Comparison of ENCODE assay signal across 11 cellular contexts in the genomic region with DNA sequence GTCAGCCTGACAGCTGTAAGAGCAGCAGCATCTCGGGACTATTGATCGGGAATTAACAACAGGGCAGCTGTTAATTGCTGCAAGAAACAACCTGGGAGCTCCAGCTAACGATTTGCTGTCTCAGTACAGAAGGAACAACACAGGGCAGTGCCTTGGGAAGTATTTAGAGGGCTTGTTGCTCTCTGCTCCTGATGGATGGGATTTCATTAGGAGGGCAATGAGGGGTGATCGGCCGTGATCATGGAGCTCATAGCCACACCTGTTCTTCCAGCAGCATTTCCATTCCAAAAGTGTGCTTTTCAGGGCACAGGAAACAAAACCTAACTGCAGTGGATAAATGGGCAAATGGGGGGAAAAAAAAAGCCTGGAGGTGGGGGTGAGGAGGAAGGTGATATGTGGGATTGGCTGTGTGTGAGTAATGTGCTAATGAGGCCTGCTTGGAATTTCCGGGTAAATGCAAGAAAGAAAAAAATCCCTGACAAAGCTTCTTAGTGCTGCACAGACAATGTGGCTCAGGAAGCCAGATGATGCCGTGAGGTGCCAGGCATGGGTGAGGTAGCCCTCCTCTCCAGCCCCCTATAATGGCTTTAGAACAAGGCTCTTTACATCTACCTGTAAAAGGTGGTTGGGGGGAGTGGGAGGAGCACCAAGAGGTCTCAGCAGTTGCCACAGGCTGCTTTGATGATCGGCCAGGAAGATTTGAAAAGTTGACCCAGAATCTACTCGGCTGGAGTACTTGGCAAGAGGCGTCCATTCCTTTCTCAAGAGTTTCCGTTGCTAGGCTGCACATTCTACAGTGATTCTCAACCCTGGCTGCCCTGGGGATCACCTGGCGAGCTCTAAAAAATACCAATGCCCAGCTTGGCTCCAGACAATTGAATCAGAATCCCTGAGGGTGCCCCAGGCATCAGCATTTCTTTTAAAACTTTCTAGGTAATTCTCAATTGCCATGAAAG.
DNase-seq lines count a peak whose midpoint lies in the region; ATAC-seq and TF ChIP-seq lines count a peak whose summit lies in the region.
"Had no signal": no experiment of that assay in that cellular context is flagged by ENCODE, and none has a peak within 500 bp of the region (broad histone marks: within the 10 kb centered on the region; RNA-seq: fewer than 3 reads in every experiment).

No MANE protein-coding gene starts in this region.

- POLR2A ChIA-PET in A673 (lab: Charles Lee; ENCODE audit: low non-redundant PET) (interaction anchor here (0.6 kb wide), 1 partner anchor 134 kb away, joined by 4 read pairs; no protein-coding TSS in a partner anchor), IMR-90 (lab: Charles Lee; ENCODE audit: unreplicated experiment) (interaction anchor here (0.6 to 0.7 kb wide), 2 partner anchors 31 to 1360 kb away, joined by 3 to 9 read pairs; no protein-coding TSS in a partner anchor)

- TF ChIP-seq POLR2A in IMR-90 (IDR thresholded peaks at IDR 0.05; ENCODE audit: low read depth, low read length): no peak
- TF ChIP-seq POLR2A in ovary (IDR thresholded peaks at IDR 0.05): no peak

- H3K9me3 ChIP-seq in A673 (ENCODE audit: low read depth, low read length, poor library complexity, severe bottlenecking) (no peaks in the 10 kb centered on the region), IMR-90 (ENCODE audit: control insufficient read depth, insufficient read depth, low read length) (no peaks in the 10 kb centered on the region), mesenchymal stem cell (ENCODE audit: control insufficient read depth, low read length) (no peaks in the 10 kb centered on the region), ovary (no peaks in the 10 kb centered on the region)
- H3K9me3 ChIP-seq: BLaER1 treated with 17β-estradiol and CSF1 and Interleukin-3, amounts not matched to agents 10 nM and 100 nM had no signal

- intact Hi-C loops in A673 (cut with micrococcal nuclease; ENCODE audit: unreplicated experiment): no loop called here
- intact Hi-C loops in IMR-90 (cut with micrococcal nuclease): no loop called here
- intact Hi-C loops in ovary (cut with DNase I): no loop called here

- no peak for TF ChIP-seq RAD21 in IMR-90 (IDR thresholded peaks at IDR 0.05; ENCODE audit: low read length)

- H3K27ac ChIP-seq in A673 (ENCODE audit: low read depth, low read length, poor library complexity, severe bottlenecking): no peak overlapping the region
- no peak overlapping the region for H3K27ac ChIP-seq in IMR-90 (ENCODE audit: insufficient read depth, low read length)
- no peak overlapping the region for H3K27ac ChIP-seq in mesenchymal stem cell (ENCODE audit: low read length, poor library complexity, severe bottlenecking)
- no peak overlapping the region for H3K27ac ChIP-seq in ovary

- H4K91ac ChIP-seq in IMR-90 (ENCODE audit: insufficient read depth, low read depth, low read length) (peak overlapping the region; percentile 63; the same call in 1 of the 2 replicates), mesenchymal stem cell (ENCODE audit: low read length) (peak overlapping the region; percentile 40)

- CTCF ChIA-PET in A673 (lab: Charles Lee) (no interaction called here), IMR-90 (lab: Yijun Ruan, JAX) (no interaction called here)

- dilution Hi-C loops in IMR-90 (cut with HindIII; ENCODE audit: low sequenced_read_pairs, unreplicated experiment): no loop called here

- ATAC-seq in IMR-90 (ENCODE audit: low read depth) (peak; percentile 54; the same call in 1 of the 2 replicates), GM21528 (IDR thresholded peaks at IDR 0.05; ENCODE audit: low FRiP score, unreplicated experiment) (no peak)
- no peak for ATAC-seq in effector memory CD8-positive, alpha-beta T cell (replicated peaks)

- H3K9ac ChIP-seq in IMR-90 (ENCODE audit: low read depth, low read length): no peak overlapping the region
- H3K9ac ChIP-seq in mesenchymal stem cell (ENCODE audit: low read length): peak overlapping the region; percentile 7

- H2BK15ac ChIP-seq in IMR-90 (ENCODE audit: low read depth, low read length) (peak overlapping the region; percentile 53; the same call in 1 of the 3 replicates), mesenchymal stem cell (ENCODE audit: low read depth, poor library complexity, severe bottlenecking) (peak overlapping the region; percentile 45)

- no peaks in the 10 kb centered on the region for H3K9me3 Mint-ChIP-seq in effector memory CD8-positive, alpha-beta T cell
- H3K9me3 Mint-ChIP-seq: central memory CD8-positive, alpha-beta T cell had no signal

- peak overlapping the region in 1 of 2 experiments; percentile 37 for H2BK12ac ChIP-seq in mesenchymal stem cell (ENCODE audit: low read length in 2 of 2)

- peak overlapping the region; percentile 21 to 62 for H3K27ac Mint-ChIP-seq in effector memory CD8-positive, alpha-beta T cell

- H3K4me1 Mint-ChIP-seq in effector memory CD8-positive, alpha-beta T cell (ENCODE audit: low read depth in 2 of 2): no peaks in the 10 kb centered on the region
- H3K4me1 Mint-ChIP-seq: central memory CD8-positive, alpha-beta T cell had no signal

- H2AFZ ChIP-seq in IMR-90 (replicated peaks; ENCODE audit: low read length, poor library complexity) (peak overlapping the region; percentile 35), mesenchymal stem cell (ENCODE audit: low read depth, low read length) (no peak overlapping the region)

- peak overlapping the region in 1 of 2 experiments; percentile 29; a peak in 1 of 4 replicates for H4K8ac ChIP-seq in IMR-90 (ENCODE audit: low read depth in 2 of 2, low read length in 2 of 2)
- peak overlapping the region; percentile 65 for H4K8ac ChIP-seq in mesenchymal stem cell (ENCODE audit: low read length)

- H4K5ac ChIP-seq in IMR-90 (ENCODE audit: low read depth, low read length): peak overlapping the region; percentile 30; the same call in 1 of the 2 replicates

- H3K4me3 ChIP-seq in A673 (ENCODE audit: low read depth, low read length, poor library complexity, severe bottlenecking): no peak overlapping the region
- H3K4me3 ChIP-seq in IMR-90 (ENCODE audit: insufficient read depth, low read depth, low read length): no peak overlapping the region
- H3K4me3 ChIP-seq in mesenchymal stem cell (ENCODE audit: insufficient read depth in 1 of 2, low read depth in 1 of 2, low read length in 2 of 2): no peak overlapping the region
- no peak overlapping the region for H3K4me3 ChIP-seq in ovary
- H3K4me3 ChIP-seq: BLaER1 treated with 17β-estradiol and CSF1 and Interleukin-3, amounts not matched to agents 10 nM and 100 nM had no signal

- H2AK5ac ChIP-seq in IMR-90 (ENCODE audit: low read depth, low read length) (peak overlapping the region; percentile 23; the same call in 1 of the 2 replicates), mesenchymal stem cell (ENCODE audit: low read length, severe bottlenecking) (no peak overlapping the region)

- H3K14ac ChIP-seq in IMR-90 (replicated peaks; ENCODE audit: low read depth, low read length) (peak overlapping the region; percentile 31; the same call in 1 of the 2 replicates), mesenchymal stem cell (ENCODE audit: low read length in 2 of 2) (no peak overlapping the region)

- H3K4ac ChIP-seq in IMR-90 (ENCODE audit: low read depth, low read length) (peak overlapping the region; percentile 62), mesenchymal stem cell (ENCODE audit: low read depth in 1 of 2, low read length in 2 of 2) (peak overlapping the region in 1 of 2 experiments; percentile 49)

- H2BK120ac ChIP-seq in IMR-90 (ENCODE audit: low read depth, low read length) (peak overlapping the region; percentile 60), mesenchymal stem cell (ENCODE audit: low read depth, low read length) (no peak overlapping the region)

- BruUV-seq in A673 (replicated peaks; lab: Mats Ljungman, UMichigan) (no TSS peak), IMR-90 (replicated peaks; lab: Mats Ljungman, UMichigan) (no TSS peak)

- H3K36me3 ChIP-seq in A673 (ENCODE audit: insufficient read depth, low read length, poor library complexity, severe bottlenecking): no peaks in the 10 kb centered on the region
- H3K36me3 ChIP-seq in IMR-90 (ENCODE audit: control insufficient read depth, insufficient read depth, low read length): no peaks in the 10 kb centered on the region
- H3K36me3 ChIP-seq in mesenchymal stem cell (ENCODE audit: control insufficient read depth in 1 of 2, insufficient read depth in 2 of 2, low read depth in 1 of 2, low read length in 2 of 2): no peaks in the 10 kb centered on the region
- H3K36me3 ChIP-seq in ovary: no peaks in the 10 kb centered on the region
- H3K36me3 ChIP-seq: BLaER1 treated with 17β-estradiol and CSF1 and Interleukin-3, amounts not matched to agents 10 nM and 100 nM had no signal

- TF ChIP-seq CTCF in A673 (conservative IDR thresholded peaks at IDR 0.05; ENCODE audit: low read depth, low read length): no peak
- TF ChIP-seq CTCF in IMR-90 (conservative IDR thresholded peaks at IDR 0.05; ENCODE audit: low read depth, low read length): no peak
- TF ChIP-seq CTCF in ovary (IDR thresholded peaks at IDR 0.05): no peak

- H3K23ac ChIP-seq in IMR-90 (ENCODE audit: low read depth, low read length) (no peak overlapping the region), mesenchymal stem cell (ENCODE audit: low read length in 2 of 2) (no peak overlapping the region)

- H3K4me1 ChIP-seq in A673 (ENCODE audit: insufficient read depth, low read length, poor library complexity, severe bottlenecking) (no peaks in the 10 kb centered on the region), IMR-90 (ENCODE audit: control insufficient read depth, insufficient read depth, low read length) (peaks cover 6% of the 10 kb centered on the region; the same call in 1 of the 2 replicates), mesenchymal stem cell (ENCODE audit: control insufficient read depth, insufficient read depth, low read depth, low read length) (peaks cover 2% of the 10 kb centered on the region), ovary (ENCODE audit: insufficient read depth) (peaks cover 1% of the 10 kb centered on the region)

- H3K27me3 ChIP-seq in A673 (replicated peaks; ENCODE audit: insufficient read depth, low read depth, low read length, poor library complexity): no peaks in the 10 kb centered on the region
- H3K27me3 ChIP-seq in IMR-90 (ENCODE audit: control insufficient read depth, insufficient read depth, low read length): no peaks in the 10 kb centered on the region
- no peaks in the 10 kb centered on the region for H3K27me3 ChIP-seq in mesenchymal stem cell (ENCODE audit: control insufficient read depth in 1 of 2, insufficient read depth in 1 of 2, low read length in 2 of 2)
- no peaks in the 10 kb centered on the region for H3K27me3 ChIP-seq in ovary
- H3K27me3 ChIP-seq: BLaER1 treated with 17β-estradiol and CSF1 and Interleukin-3, amounts not matched to agents 10 nM and 100 nM had no signal

- H3K36me3 Mint-ChIP-seq in effector memory CD8-positive, alpha-beta T cell (ENCODE audit: insufficient read depth): no peaks in the 10 kb centered on the region

- H3K56ac ChIP-seq in IMR-90 (ENCODE audit: extremely low read depth, insufficient read depth, low read length): no peak overlapping the region

- in situ Hi-C loops in IMR-90 (cut with MboI; ENCODE audit: low sequenced_read_pairs): no loop called here

- WGBS in IMR-90 (ENCODE audit: extremely low coverage in 2 of 2, insufficient read length in 1 of 2), 2 experiments: 46% methylated on average over 4 of the region's 12 CpGs; no CpG with 5 or more reads in 1 of the 2 experiments
- 75% methylated on average over 11 of the region's 12 CpGs for WGBS in mesenchymal stem cell
- WGBS in ovary, 3 donors: 52 to 56% (median 52%) methylated on average over 12 of the region's 12 CpGs

- H3K79me1 ChIP-seq in IMR-90 (ENCODE audit: low read depth in 1 of 2, low read length in 2 of 2): no peaks in the 10 kb centered on the region
- no peaks in the 10 kb centered on the region for H3K79me1 ChIP-seq in mesenchymal stem cell (replicated peaks; ENCODE audit: low read length, poor library complexity, severe bottlenecking)

- peak overlapping the region; percentile 37; the same call in 1 of the 2 replicates for H3K18ac ChIP-seq in IMR-90 (ENCODE audit: low read depth, low read length)
- H3K18ac ChIP-seq in mesenchymal stem cell (ENCODE audit: low read depth in 1 of 2, low read length in 2 of 2): peak overlapping the region; percentile 68 to 69

- TF ChIP-seq EP300 in ovary (IDR thresholded peaks at IDR 0.05): no peak

- H2AK9ac ChIP-seq in IMR-90 (replicated peaks; ENCODE audit: low read depth, low read length, poor library complexity): no peak overlapping the region

- H2BK5ac ChIP-seq in IMR-90 (ENCODE audit: low read depth, low read length, poor library complexity, severe bottlenecking): no peak overlapping the region
- H2BK5ac ChIP-seq in mesenchymal stem cell (ENCODE audit: low read depth, low read length, poor library complexity, severe bottlenecking): no peak overlapping the region

- DNase-seq in A673 (ENCODE audit: low spot score): peak; percentile 21
- peak; percentile 30 for DNase-seq in IMR-90
- DNase-seq in effector memory CD8-positive, alpha-beta T cell: no peak
- DNase-seq in mesenchymal stem cell: peak; percentile 57
- DNase-seq in ovary: no peak
- no peak for DNase-seq in activated gamma-delta T cell (lab: John Stamatoyannopoulos, UW)
- DNase-seq in RKO (ENCODE audit: low spot score): no peak
- DNase-seq: NCI-H524 treated with DMSO at 0.1 percent for 48 hours had no signal

- H3K9me1 ChIP-seq in IMR-90 (ENCODE audit: insufficient read depth, low read length): 0 out of 2 replicates have a peak, but pooled peaks cover 3% of the 10 kb centered on the region

- peak overlapping the region; percentile 34; the same call in 1 of the 2 replicates for H2BK20ac ChIP-seq in IMR-90 (ENCODE audit: low read depth, low read length)

- H3K4me2 ChIP-seq in IMR-90 (ENCODE audit: low read depth, low read length) (no peak overlapping the region), mesenchymal stem cell (ENCODE audit: low read length, poor library complexity, severe bottlenecking) (no peak overlapping the region)

- peaks cover 0 to 18% of the 10 kb centered on the region in 2 donors for H3K27me3 Mint-ChIP-seq in effector memory CD8-positive, alpha-beta T cell
- H3K27me3 Mint-ChIP-seq: central memory CD8-positive, alpha-beta T cell had no signal

- H3K4me3 Mint-ChIP-seq in effector memory CD8-positive, alpha-beta T cell: no peak overlapping the region
- H3K4me3 Mint-ChIP-seq: central memory CD8-positive, alpha-beta T cell had no signal

- no peaks in the 10 kb centered on the region for H4K20me1 ChIP-seq in IMR-90 (ENCODE audit: insufficient read depth, low read length)
- H4K20me1 ChIP-seq: BLaER1 treated with 17β-estradiol and CSF1 and Interleukin-3, amounts not matched to agents 10 nM and 100 nM had no signal

Comparison
In these comparisons a context has a peak if more than half of its experiments do, and no peak if none do; other contexts are left out.
1. DNase-seq: peak in A673 (single experiment), IMR-90 (single experiment) and mesenchymal stem cell (single experiment); none in effector memory CD8-positive, alpha-beta T cell (0 of 3), ovary (0 of 5), activated gamma-delta T cell (single experiment) and RKO (single experiment).